8 cellular contexts compared by ENCODE assay signal in the genomic region with DNA sequence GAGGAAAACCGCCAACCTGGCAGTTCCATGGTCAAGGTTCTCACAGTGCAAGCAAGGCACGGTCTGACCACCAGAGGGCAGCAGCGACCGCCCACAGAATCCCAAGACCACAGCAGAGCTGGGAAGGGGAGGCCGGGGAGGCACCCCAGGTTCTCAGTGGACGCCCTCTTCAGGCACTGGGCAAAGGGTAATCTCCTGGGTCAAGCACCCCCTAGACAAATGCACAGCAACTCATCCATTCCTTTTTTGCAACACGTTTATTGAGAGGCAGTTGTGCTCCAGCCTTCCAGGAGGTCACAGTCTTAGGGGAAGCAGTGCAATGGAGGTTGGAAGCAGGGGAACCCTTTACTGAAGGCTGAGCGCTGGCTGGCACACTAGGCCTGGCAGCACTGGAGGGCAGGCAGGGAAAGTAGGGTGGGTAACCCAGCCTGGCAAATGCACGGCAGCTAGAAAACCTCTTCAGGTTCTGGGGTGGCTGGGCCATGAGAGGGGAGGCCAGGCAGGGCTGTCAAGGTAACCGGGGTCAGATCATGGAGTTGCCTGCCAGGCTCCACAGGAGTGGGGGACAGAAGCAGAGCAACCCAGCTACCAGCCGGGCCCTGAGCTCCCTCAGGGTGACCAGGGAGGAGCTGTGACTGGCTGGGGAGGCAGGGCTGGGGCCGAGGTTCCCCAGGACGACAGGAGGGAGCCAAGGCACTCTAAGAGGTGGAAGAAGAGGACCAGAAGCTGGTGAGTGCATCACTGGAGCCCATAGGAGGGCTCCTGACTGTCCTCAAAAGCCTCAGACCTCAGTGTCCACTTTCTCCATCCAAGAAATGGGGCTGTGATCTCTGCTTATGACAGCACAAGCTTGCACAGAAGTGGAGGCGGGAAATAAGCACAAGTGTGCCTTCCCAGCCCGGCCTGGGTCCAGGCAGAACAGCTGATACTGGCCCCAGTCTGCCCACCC. TPM values are rescaled to one million over a fixed set of nuclear protein-coding genes. Genes with fewer than 3 reads are reported as not detected.
A peak's percentile ranks its signal among the peaks of the same experiment; 100 is the strongest.
DNase-seq lines count a peak whose midpoint lies in the region; ATAC-seq, FAIRE-seq and TF ChIP-seq lines count a peak whose summit lies in the region.

No MANE protein-coding gene starts in this region.

- peak overlapping the region; percentile 88 for H3K27ac Mint-ChIP-seq in activated B cell treated with CpG ODN at 0.5 μM for 24 hours

- TF ChIP-seq CTCF in activated B cell treated with CpG ODN at 0.5 μM for 24 hours (IDR thresholded peaks at IDR 0.05) (no peak), bronchial epithelial cell (IDR thresholded peaks at IDR 0.05; ENCODE audit: insufficient read depth, low read length, severe bottlenecking) (peak; percentile 96), spleen (IDR thresholded peaks at IDR 0.05 in 8 of 11, conservative IDR thresholded peaks at IDR 0.05 in 3 of 11) (peak; percentile 90 to 98 (median 95))

- H3K4me3 ChIP-seq in bronchial epithelial cell (ENCODE audit: low read depth, low read length), result no peak overlapping the region
- H3K4me3 ChIP-seq in spleen, result peak overlapping the region in 5 of 8 donors; percentile 66 to 80 (median 72)

- intact Hi-C loops in activated B cell treated with CpG ODN at 0.5 μM for 24 hours (cut with micrococcal nuclease) (loop anchor here (1.0 kb wide), 2 partner anchors 12 to 17 kb away; no protein-coding TSS in a partner anchor), spleen (cut with DNase I; ENCODE audit: low total_unique reads) (no loop called here)

- H3K36me3 ChIP-seq in bronchial epithelial cell (ENCODE audit: control insufficient read depth, insufficient read depth, low read length), result peaks cover 11% of the 10 kb centered on the region
- peaks cover 0 to 49% (median 18%) of the 10 kb centered on the region in 6 donors for H3K36me3 ChIP-seq in spleen

- FAIRE-seq in GM19239 (lab: Jason Lieb, UNC) (peak; percentile 94), bronchial epithelial cell (lab: Jason Lieb, UNC) (no peak)

- no peaks in the 10 kb centered on the region for H3K9me3 ChIP-seq in spleen

- peak; percentile 9 for ATAC-seq in activated B cell treated with CpG ODN at 0.5 μM for 24 hours (ENCODE audit: low read depth)
- no peak for ATAC-seq in HG02763 (IDR thresholded peaks at IDR 0.05; ENCODE audit: unreplicated experiment)

- H3K4me1 Mint-ChIP-seq in activated B cell treated with CpG ODN at 0.5 μM for 24 hours, result peaks cover 57% of the 10 kb centered on the region

- H3K4me3 Mint-ChIP-seq in activated B cell treated with CpG ODN at 0.5 μM for 24 hours, result peak overlapping the region; percentile 85

- H3K4me1 ChIP-seq in spleen, result peaks cover 69 to 99% (median 94%) of the 10 kb centered on the region in 6 donors

- POLR2A ChIA-PET in activated B cell treated with CpG ODN at 0.5 μM for 24 hours (lab: Charles Lee), result interaction anchor here (0.5 to 33.0 kb wide), 13 partner anchors 7 to 431 kb away, joined by 3 to 1155 read pairs (median 4); a partner anchor contains a TSS

- H3K27me3 ChIP-seq in bronchial epithelial cell (ENCODE audit: control insufficient read depth, insufficient read depth, low read length) (no peaks in the 10 kb centered on the region), spleen (replicated peaks in 1 of 7) (no peaks in the 10 kb centered on the region)

- H3K27ac ChIP-seq in spleen, result peak overlapping the region; percentile 93 to 100 (median 100)

- H3K27me3 Mint-ChIP-seq in activated B cell treated with CpG ODN at 0.5 μM for 24 hours, result no peaks in the 10 kb centered on the region

- CTCF ChIA-PET in activated B cell treated with CpG ODN at 0.5 μM for 24 hours (lab: Charles Lee), result interaction anchor here (0.6 to 11.1 kb wide), 24 partner anchors 12 to 396 kb away, joined by 3 to 635 read pairs (median 6); a partner anchor contains a TSS

- TF ChIP-seq POLR2A in spleen (IDR thresholded peaks at IDR 0.05), result no peak

- DNase-seq in AG08396 (ENCODE audit: low spot score), result peak; percentile 87
- peak; percentile 87 for DNase-seq in GM19239 (ENCODE audit: insufficient read length, low spot score)
- peak; percentile 61 for DNase-seq in NCI-H2107 (lab: John Stamatoyannopoulos, UW)
- DNase-seq in activated B cell treated with CpG ODN at 0.5 μM for 24 hours, result peak; percentile 84
- DNase-seq in bronchial epithelial cell (ENCODE audit: low read depth), result peak; percentile 71
- DNase-seq in islet precursor cell, result peak; percentile 94
- DNase-seq in spleen, result peak; percentile 96

- no peaks in the 10 kb centered on the region for H3K9me3 Mint-ChIP-seq in activated B cell treated with CpG ODN at 0.5 μM for 24 hours

- 30 to 44% (median 39%) methylated on average over 13 to 15 of the region's 15 CpGs for WGBS in spleen, 5 donors

- H3K36me3 Mint-ChIP-seq in activated B cell treated with CpG ODN at 0.5 μM for 24 hours (ENCODE audit: low read depth), result peaks cover 49% of the 10 kb centered on the region

RNA-seq across cellular contexts. Expression of a gene that starts 1.8 kb away (rescaled TPM):
- total RNA-seq in activated B cell treated with CpG ODN at 0.5 μM for 24 hours, result 133 and 142 TPM in 2 replicates
- total RNA-seq in bronchial epithelial cell, result 15.5 and 27.7 TPM in 2 replicates
- 10 to 100 TPM; 45.2 to 71.7 (median 54.6) TPM for total RNA-seq in spleen
- polyA plus RNA-seq in spleen, result 10 to 100 TPM; 18.4 to 29.4 (median 20.3) TPM

RNA-seq across cellular contexts. Expression of a gene that starts 8.5 kb away (rescaled TPM):
- total RNA-seq in activated B cell treated with CpG ODN at 0.5 μM for 24 hours (36.0 and 40.3 TPM in 2 replicates), bronchial epithelial cell (1.8 and 2.2 TPM in 2 replicates), spleen (10 to 100 TPM; 19.9 to 37.7 (median 31.8) TPM)
- polyA plus RNA-seq in spleen, result 10 to 100 TPM in 1 of 3 donors, 1 to 10 TPM in 2; 3.3 to 11.9 (median 5.3) TPM
